Comparison of ENCODE assay signal across 17 cellular contexts in genomic region chr1:111571239-111571638, GRCh38.
"Had no signal": no experiment of that assay in that cellular context is flagged by ENCODE, and none has a peak within 500 bp of the region (broad histone marks: within the 10 kb centered on the region; RNA-seq: fewer than 3 reads in every experiment).

No MANE protein-coding gene starts in this region.

- H3K4me2 ChIP-seq: hepatocyte had no signal

- H3K36me3 Mint-ChIP-seq: naive thymus-derived CD4-positive, alpha-beta T cell had no signal

- ATAC-seq: psoas muscle had no signal

- H3K4me3 Mint-ChIP-seq: activated CD8-positive, alpha-beta memory T cell treated with anti-CD3 and anti-CD28 coated beads, Interleukin-2, amount 10 ng/mL, durations not matched to agents 7 days and 5 days; activated naive CD4-positive, alpha-beta T cell treated with anti-CD3 and anti-CD28 coated beads for 36 hours; naive thymus-derived CD4-positive, alpha-beta T cell had no signal

- H3K9me3 ChIP-seq: breast epithelium, esophagus squamous epithelium, ovary, psoas muscle, stomach, testis, upper lobe of right lung had no signal

- FAIRE-seq: endothelial cell of umbilical vein had no signal

- DNase-seq: aorta; cerebellar nuclear complex; cortex of kidney; effector CD8-positive, alpha-beta T cell; esophagus squamous epithelium; mesenchymal stem cell; ovary; psoas muscle; stomach; testis; upper lobe of right lung had no signal

- H3K79me2 ChIP-seq: hepatocyte had no signal

- H3K27me3 ChIP-seq: breast epithelium, esophagus squamous epithelium, hepatocyte, ovary, stomach, testis, upper lobe of right lung had no signal

- H3K36me3 ChIP-seq: breast epithelium, esophagus squamous epithelium, ovary, stomach, upper lobe of right lung had no signal

- H3K27ac ChIP-seq: breast epithelium, esophagus squamous epithelium, hepatocyte, ovary, psoas muscle, stomach, testis, upper lobe of right lung had no signal

- H3K4me1 ChIP-seq: breast epithelium had no signal

- H3K4me3 ChIP-seq: breast epithelium, esophagus squamous epithelium, hepatocyte, ovary, psoas muscle, stomach, testis, upper lobe of right lung had no signal

- H3K27me3 Mint-ChIP-seq: activated CD8-positive, alpha-beta memory T cell treated with anti-CD3 and anti-CD28 coated beads, Interleukin-2, amount 10 ng/mL, durations not matched to agents 7 days and 5 days; naive thymus-derived CD4-positive, alpha-beta T cell had no signal

- H2AFZ ChIP-seq: hepatocyte had no signal

- H3K27ac Mint-ChIP-seq: activated CD8-positive, alpha-beta memory T cell treated with anti-CD3 and anti-CD28 coated beads, Interleukin-2, amount 10 ng/mL, durations not matched to agents 7 days and 5 days; activated naive CD4-positive, alpha-beta T cell treated with anti-CD3 and anti-CD28 coated beads for 36 hours had no signal

- H3K9me3 Mint-ChIP-seq: activated naive CD4-positive, alpha-beta T cell treated with anti-CD3 and anti-CD28 coated beads for 36 hours had no signal
